21 cellular contexts compared by ENCODE assay signal in genomic region chr19:19652482-19653295, GRCh38. TPM values are rescaled to one million over a fixed set of nuclear protein-coding genes. Genes with fewer than 3 reads are reported as not detected.
DNase-seq lines count a peak whose midpoint lies in the region; ATAC-seq, FAIRE-seq and TF ChIP-seq lines count a peak whose summit lies in the region.
"Had no signal": no experiment of that assay in that cellular context is flagged by ENCODE, and none has a peak within 500 bp of the region (broad histone marks: within the 10 kb centered on the region; RNA-seq: fewer than 3 reads in every experiment).

No MANE protein-coding gene starts in this region.

- H3K4me1 Mint-ChIP-seq in astrocyte (ENCODE audit: low read depth, unreplicated experiment), result no peaks in the 10 kb centered on the region
- no peaks in the 10 kb centered on the region for H3K4me1 Mint-ChIP-seq in T-helper 2 cell treated with Interferon-gamma antibody and Interleukin-4, amounts not matched to agents 5 μg/mL and 100 μg/mL, for 36 hours (ENCODE audit: low read depth)
- H3K4me1 Mint-ChIP-seq: activated CD8-positive, alpha-beta memory T cell treated with anti-CD3 and anti-CD28 coated beads, Interleukin-2, amount 10 ng/mL, durations not matched to agents 7 days and 5 days; neural progenitor cell had no signal

- H3K27ac ChIP-seq in astrocyte (ENCODE audit: low read depth, low read length) (no peak overlapping the region), gastroesophageal sphincter (no peak overlapping the region)
- H3K27ac ChIP-seq: cardiac muscle cell, left lung, neural progenitor cell, SJCRH30 had no signal

- no peak overlapping the region for H3K4me3 Mint-ChIP-seq in astrocyte (ENCODE audit: unreplicated experiment)
- no peak overlapping the region for H3K4me3 Mint-ChIP-seq in T-helper 2 cell treated with Interferon-gamma antibody and Interleukin-4, amounts not matched to agents 5 μg/mL and 100 μg/mL, for 36 hours
- H3K4me3 Mint-ChIP-seq: activated CD8-positive, alpha-beta memory T cell treated with anti-CD3 and anti-CD28 coated beads, Interleukin-2, amount 10 ng/mL, durations not matched to agents 7 days and 5 days; neural progenitor cell had no signal

- H3K9ac ChIP-seq in astrocyte (ENCODE audit: low read length), result no peak overlapping the region
- H3K9ac ChIP-seq: neural progenitor cell had no signal

- peaks cover 21% of the 10 kb centered on the region for H4K20me1 ChIP-seq in astrocyte (ENCODE audit: insufficient read depth, low read length)

- H3K27me3 ChIP-seq in astrocyte (ENCODE audit: insufficient read depth, low read length) (no peaks in the 10 kb centered on the region), gastroesophageal sphincter (no peaks in the 10 kb centered on the region)
- H3K27me3 ChIP-seq: cardiac muscle cell, dorsolateral prefrontal cortex, left lung, neural progenitor cell, SJCRH30 had no signal

- H3K4me3 ChIP-seq in AG10803 (ENCODE audit: low read length) (no peak overlapping the region), astrocyte (ENCODE audit: insufficient read depth, low read depth, low read length) (no peak overlapping the region), gastroesophageal sphincter (no peak overlapping the region)
- H3K4me3 ChIP-seq: cardiac muscle cell, dorsolateral prefrontal cortex, left lung, neural progenitor cell, SJCRH30 had no signal

- H3K36me3 Mint-ChIP-seq in astrocyte (ENCODE audit: low read depth, unreplicated experiment), result peaks cover 20% of the 10 kb centered on the region
- peaks cover 50% of the 10 kb centered on the region for H3K36me3 Mint-ChIP-seq in T-helper 2 cell treated with Interferon-gamma antibody and Interleukin-4, amounts not matched to agents 5 μg/mL and 100 μg/mL, for 36 hours (ENCODE audit: low read depth)

- no peak overlapping the region for H3K4me2 ChIP-seq in astrocyte (ENCODE audit: low read length)
- H3K4me2 ChIP-seq: neural progenitor cell had no signal

- H3K27me3 Mint-ChIP-seq in astrocyte (ENCODE audit: low read depth, unreplicated experiment), result no peaks in the 10 kb centered on the region
- no peaks in the 10 kb centered on the region for H3K27me3 Mint-ChIP-seq in T-helper 2 cell treated with Interferon-gamma antibody and Interleukin-4, amounts not matched to agents 5 μg/mL and 100 μg/mL, for 36 hours (ENCODE audit: low read depth)
- H3K27me3 Mint-ChIP-seq: activated CD8-positive, alpha-beta memory T cell treated with anti-CD3 and anti-CD28 coated beads, Interleukin-2, amount 10 ng/mL, durations not matched to agents 7 days and 5 days had no signal

- no peak for TF ChIP-seq POLR2A in gastroesophageal sphincter (IDR thresholded peaks at IDR 0.05)

- TF ChIP-seq CTCF in AG10803 (conservative IDR thresholded peaks at IDR 0.05; ENCODE audit: low read length) (no peak), astrocyte (IDR thresholded peaks at IDR 0.05; ENCODE audit: insufficient read depth, low read depth, low read length) (no peak), gastroesophageal sphincter (IDR thresholded peaks at IDR 0.05) (no peak)

- no peak for TF ChIP-seq EP300 in gastroesophageal sphincter (IDR thresholded peaks at IDR 0.05)

- no peaks in the 10 kb centered on the region for H3K79me2 ChIP-seq in astrocyte (ENCODE audit: insufficient read depth, low read length)

- 81% methylated on average over 5 of the region's 24 CpGs; no CpG with 5 or more reads in 1 of the 2 donors for WGBS in gastroesophageal sphincter (ENCODE audit: low coverage in 1 of 2), 2 donors

- peaks cover 31% of the 10 kb centered on the region for H3K36me3 ChIP-seq in astrocyte (ENCODE audit: insufficient read depth, low read length)
- H3K36me3 ChIP-seq in gastroesophageal sphincter, result peaks cover 0 to 100% of the 10 kb centered on the region in 2 donors
- H3K36me3 ChIP-seq: neural progenitor cell had no signal

- H2AFZ ChIP-seq in astrocyte (ENCODE audit: low read depth, low read length), result no peak overlapping the region
- H2AFZ ChIP-seq: neural progenitor cell had no signal

- no peaks in the 10 kb centered on the region for H3K9me3 Mint-ChIP-seq in astrocyte (ENCODE audit: unreplicated experiment)
- H3K9me3 Mint-ChIP-seq in T-helper 2 cell treated with Interferon-gamma antibody and Interleukin-4, amounts not matched to agents 5 μg/mL and 100 μg/mL, for 36 hours, result no peaks in the 10 kb centered on the region
- H3K9me3 Mint-ChIP-seq: neural progenitor cell had no signal

- DNase-seq in AG10803 (ENCODE audit: low read depth), result peak; percentile 13
- peak; percentile 41 for DNase-seq in ELR (ENCODE audit: low read depth)
- no peak for DNase-seq in astrocyte (ENCODE audit: low read depth)
- peak; percentile 41 for DNase-seq in islet precursor cell
- no peak for DNase-seq in germinal center (ENCODE audit: low spot score)
- no peak for DNase-seq in T-helper 2 cell treated with Interferon-gamma antibody and Interleukin-4, amounts not matched to agents 5 μg/mL and 100 μg/mL, for 36 hours (ENCODE audit: low spot score)
- DNase-seq: activated CD8-positive, alpha-beta memory T cell treated with anti-CD3 and anti-CD28 coated beads, Interleukin-2, amount 10 ng/mL, durations not matched to agents 7 days and 5 days; dorsolateral prefrontal cortex; erythroblast; NCI-H1436; NCI-H748 treated with DMSO at 0.1 percent for 48 hours; OCI-M1; SJCRH30; T-helper 9 cell had no signal

- ATAC-seq in gastroesophageal sphincter, result no peak
- ATAC-seq: activated CD4-positive, CD25-positive, alpha-beta regulatory T cell treated with anti-CD3 and anti-CD28 coated beads, Interleukin-2, amount 50 U/mL, for 24 hours; activated CD8-positive, alpha-beta memory T cell treated with anti-CD3 and anti-CD28 coated beads, Interleukin-2, amount 10 ng/mL, durations not matched to agents 7 days and 5 days; left lung had no signal

- no peaks in the 10 kb centered on the region for H3K4me1 ChIP-seq in astrocyte (ENCODE audit: insufficient read depth, low read length)
- no peaks in the 10 kb centered on the region for H3K4me1 ChIP-seq in gastroesophageal sphincter
- H3K4me1 ChIP-seq: left lung, neural progenitor cell had no signal

- FAIRE-seq in astrocyte (lab: Jason Lieb, UNC), result no peak
- FAIRE-seq: H54, HTR-8/SVneo had no signal

- H3K27ac Mint-ChIP-seq in astrocyte (ENCODE audit: unreplicated experiment), result peak overlapping the region; percentile 63
- no peak overlapping the region for H3K27ac Mint-ChIP-seq in T-helper 2 cell treated with Interferon-gamma antibody and Interleukin-4, amounts not matched to agents 5 μg/mL and 100 μg/mL, for 36 hours
- H3K27ac Mint-ChIP-seq: activated CD8-positive, alpha-beta memory T cell treated with anti-CD3 and anti-CD28 coated beads, Interleukin-2, amount 10 ng/mL, durations not matched to agents 7 days and 5 days; neural progenitor cell had no signal

- H3K9me3 ChIP-seq in astrocyte (ENCODE audit: insufficient read depth, low read depth, low read length) (no peaks in the 10 kb centered on the region), gastroesophageal sphincter (no peaks in the 10 kb centered on the region)
- H3K9me3 ChIP-seq: left lung, SJCRH30 had no signal

RNA-seq across cellular contexts. Expression of gene GMIP, which starts 9.2 kb away (rescaled TPM):
- total RNA-seq in astrocyte (30.7 and 32.4 TPM in 2 replicates), gastroesophageal sphincter (10 to 100 TPM in 1 of 4 donors, 1 to 10 TPM in 3; 7.7 to 11.2 (median 8.0) TPM)

RNA-seq across cellular contexts. Expression of gene ATP13A1, which starts 10.8 kb away (rescaled TPM):
- total RNA-seq in astrocyte (65.2 and 71.7 TPM in 2 replicates), gastroesophageal sphincter (100 to 1,000 TPM in 1 of 4 donors, 10 to 100 TPM in 3; 65.6 to 142 (median 92.3) TPM)

RNA-seq across cellular contexts. Expression of gene ZNF101, which starts 15.9 kb away (rescaled TPM):
- 8.9 and 9.3 TPM in 2 replicates for total RNA-seq in astrocyte
- 1 to 10 TPM; 2.5 to 7.6 (median 4.4) TPM for total RNA-seq in gastroesophageal sphincter

RNA-seq across cellular contexts. Expression of gene LPAR2, which starts 24.7 kb away (rescaled TPM):
- 16.7 and 20.1 TPM in 2 replicates for total RNA-seq in astrocyte
- 1 to 10 TPM in 3 of 4 donors, under 1 TPM in 1; 0.78 to 3.5 (median 2.3) TPM for total RNA-seq in gastroesophageal sphincter

RNA-seq across cellular contexts. Expression of gene PBX4, which starts 34.2 kb away (rescaled TPM):
- total RNA-seq in astrocyte, result 0.75 and 0.93 TPM in 2 replicates
- 1 to 10 TPM in 1 of 4 donors, under 1 TPM in 3; 0.42 to 4.5 (median 0.68) TPM for total RNA-seq in gastroesophageal sphincter

Comparison
In these comparisons a context has a peak if more than half of its experiments do, and no peak if none do; other contexts are left out.
1. DNase-seq: peak in AG10803 (single experiment), ELR (single experiment) and islet precursor cell (single experiment); none in astrocyte (single experiment), germinal center (single experiment) and T-helper 2 cell treated with Interferon-gamma antibody and Interleukin-4, amounts not matched to agents 5 μg/mL and 100 μg/mL, for 36 hours (single experiment).